24 cellular contexts compared by ENCODE assay signal in genomic region chr1:24588573-24588972, GRCh38. TPM values are rescaled to one million over a fixed set of nuclear protein-coding genes. Genes with fewer than 3 reads are reported as not detected.
A peak's percentile ranks its signal among the peaks of the same experiment; 100 is the strongest.
DNase-seq lines count a peak whose midpoint lies in the region; ATAC-seq, FAIRE-seq and TF ChIP-seq lines count a peak whose summit lies in the region.
"Had no signal": no experiment of that assay in that cellular context is flagged by ENCODE, and none has a peak within 500 bp of the region (broad histone marks: within the 10 kb centered on the region; RNA-seq: fewer than 3 reads in every experiment).

No MANE protein-coding gene starts in this region.

- no peak overlapping the region for H2AK5ac ChIP-seq in trophoblast cell (ENCODE audit: low read length)

- 5% methylated on average over 4 of the region's 5 CpGs for WGBS in HepG2 (ENCODE audit: low lambda C conversion rate)
- 37% methylated on average over 4 of the region's 5 CpGs for WGBS in right lobe of liver (ENCODE audit: insufficient coverage, low coverage, low lambda C conversion rate, missing lambda C conversion rate)
- WGBS in trophoblast cell (ENCODE audit: extremely low coverage, insufficient coverage, insufficient read length) = no CpG with 5 or more reads among the region's 5 CpGs

- H4K20me1 ChIP-seq in HepG2 (ENCODE audit: insufficient read depth, low read length) = no peaks in the 10 kb centered on the region
- H4K20me1 ChIP-seq: BLaER1 had no signal

- H3K4ac ChIP-seq in trophoblast cell (ENCODE audit: low read depth, low read length) = no peak overlapping the region

- H3K27ac ChIP-seq in HepG2 (ENCODE audit: extremely low read length, insufficient read depth, low read length) (no peak overlapping the region), right lobe of liver (no peak overlapping the region), trophoblast cell (ENCODE audit: low read depth, low read length) (no peak overlapping the region)
- H3K27ac ChIP-seq: 22Rv1, BLaER1 had no signal

- CTCF ChIA-PET in HepG2 (lab: Yijun Ruan, JAX; ENCODE audit: low intra/inter-chr PET ratio, low total read pairs) = no interaction called here

- no peaks in the 10 kb centered on the region for H3K27me3 ChIP-seq in HepG2 (ENCODE audit: control insufficient read depth in 1 of 2, insufficient read depth in 2 of 2, low read length in 2 of 2)
- no peaks in the 10 kb centered on the region for H3K27me3 ChIP-seq in right lobe of liver
- no peaks in the 10 kb centered on the region for H3K27me3 ChIP-seq in trophoblast cell (ENCODE audit: insufficient read depth, low read length)
- H3K27me3 ChIP-seq: BLaER1 had no signal

- H3K4me2 ChIP-seq in HepG2 (ENCODE audit: low read depth, low read length) = no peak overlapping the region
- no peak overlapping the region for H3K4me2 ChIP-seq in trophoblast cell (ENCODE audit: low read length)
- H3K4me2 ChIP-seq: BLaER1 had no signal

- H2AFZ ChIP-seq in HepG2 (ENCODE audit: low read length) (no peak overlapping the region), trophoblast cell (ENCODE audit: insufficient read depth, low read length, poor library complexity) (no peak overlapping the region)

- TF ChIP-seq CTCF in HepG2 (CRISPR knock-in tag; IDR thresholded peaks at IDR 0.05) (no peak), right lobe of liver (IDR thresholded peaks at IDR 0.05) (no peak)

- H3K79me2 ChIP-seq in HepG2 (ENCODE audit: insufficient read depth, low read length) (no peaks in the 10 kb centered on the region), trophoblast cell (ENCODE audit: control insufficient read depth, insufficient read depth, low read length, poor library complexity) (no peaks in the 10 kb centered on the region)

- intact Hi-C loops in HepG2 (cut with micrococcal nuclease; ENCODE audit: unreplicated experiment) = loop anchor here (5.0 kb wide), 1 partner anchor 49 kb away; no protein-coding TSS in a partner anchor
- intact Hi-C loops in right lobe of liver (cut with DNase I) = no loop called here

- no peak overlapping the region for H2BK5ac ChIP-seq in trophoblast cell (ENCODE audit: low read depth, low read length, poor library complexity)

- POLR2A ChIA-PET in HepG2 (lab: Yijun Ruan, JAX) = interaction anchor here (2.2 kb wide), 1 partner anchor 21 kb away, joined by 8 read pairs; no protein-coding TSS in a partner anchor

- H3K4me1 ChIP-seq in HepG2 (ENCODE audit: insufficient read depth, low read length) (peaks cover 45% of the 10 kb centered on the region), right lobe of liver (peaks cover 0 to 6% (median 2%) of the 10 kb centered on the region in 4 donors), trophoblast cell (ENCODE audit: control insufficient read depth in 1 of 2, insufficient read depth in 2 of 2, low read length in 2 of 2) (peaks cover 8 to 9% of the 10 kb centered on the region in 2 experiments)
- H3K4me1 ChIP-seq: BE2C, Caco-2 had no signal

- H3K4me3 ChIP-seq in HepG2 (replicated peaks in 1 of 3; ENCODE audit: insufficient read depth in 1 of 3, low read depth in 2 of 3, low read length in 3 of 3) (no peak overlapping the region), right lobe of liver (no peak overlapping the region), trophoblast cell (ENCODE audit: low read depth, low read length) (no peak overlapping the region)
- H3K4me3 ChIP-seq: BLaER1 had no signal

- H3K9me3 ChIP-seq in HepG2 (ENCODE audit: low read length) (no peaks in the 10 kb centered on the region), right lobe of liver (no peaks in the 10 kb centered on the region), trophoblast cell (ENCODE audit: insufficient read depth, low read depth, low read length) (no peaks in the 10 kb centered on the region)
- H3K9me3 ChIP-seq: BE2C, BLaER1, Caco-2 had no signal

- no peak overlapping the region for H3K14ac ChIP-seq in trophoblast cell (ENCODE audit: low read length)

- H3K79me1 ChIP-seq in trophoblast cell (ENCODE audit: low read length) = peaks cover 6% of the 10 kb centered on the region

- H3K9ac ChIP-seq in HepG2 (ENCODE audit: insufficient read depth, low read depth, low read length) = no peak overlapping the region
- no peak overlapping the region for H3K9ac ChIP-seq in trophoblast cell (ENCODE audit: low read length)
- H3K9ac ChIP-seq: BLaER1 had no signal

- TF ChIP-seq EP300 in HepG2 (IDR thresholded peaks at IDR 0.05; ENCODE audit: low read depth in 2 of 2, low read length in 2 of 2) (peak in 1 of 2 experiments; percentile 59; a peak in 2 of 4 replicates), HepG2 (CRISPR knock-in tag; IDR thresholded peaks at IDR 0.05; ENCODE audit: borderline replicate concordance) (no peak)

- peak overlapping the region; percentile 50 for H2BK12ac ChIP-seq in trophoblast cell (ENCODE audit: low read length)

- no peak overlapping the region for H2BK120ac ChIP-seq in trophoblast cell (ENCODE audit: insufficient read depth, low read length, poor library complexity)

- ATAC-seq in HepG2 (peak; percentile 67), right lobe of liver (no peak)
- ATAC-seq: CD8-positive, alpha-beta T cell had no signal

- BruUV-seq in HepG2 (replicated peaks; lab: Mats Ljungman, UMichigan) = no TSS peak

- DNase-seq in HepG2 (ENCODE audit: low spot score) (no peak), right lobe of liver (no peak), trophoblast cell (no peak), NAMALWA (ENCODE audit: low spot score) (no peak), NCI-H187 (lab: John Stamatoyannopoulos, UW) (no peak)
- DNase-seq: ACHN; BE2C; C1 segment of cervical spinal cord; Caco-2; Calu3; CD4-positive, alpha-beta T cell; CD8-positive, alpha-beta T cell; DMS79 treated with DMSO at 0.1 percent for 48 hours; GF-D8 had no signal

- FAIRE-seq in HepG2 (lab: Jason Lieb, UNC) = peak; percentile 26
- FAIRE-seq: A204.1, D721Med, G401.6, GM12891, GM19239 had no signal

- no peak overlapping the region for H4K8ac ChIP-seq in trophoblast cell (ENCODE audit: low read depth, low read length)

- no peak overlapping the region for H3K23ac ChIP-seq in trophoblast cell (ENCODE audit: low read length)

- no peak overlapping the region for H4K91ac ChIP-seq in trophoblast cell (ENCODE audit: low read depth, low read length)

- no peak overlapping the region for H3K18ac ChIP-seq in trophoblast cell (ENCODE audit: low read length)

- TF ChIP-seq POLR2A in HepG2 (IDR thresholded peaks at IDR 0.05; ENCODE audit: insufficient read depth in 1 of 2, low read depth in 2 of 2, low read length in 2 of 2) (no peak), right lobe of liver (IDR thresholded peaks at IDR 0.05) (no peak)

- H3K36me3 ChIP-seq in HepG2 (replicated peaks in 1 of 2; ENCODE audit: control insufficient read depth in 1 of 2, insufficient read depth in 2 of 2, low read length in 2 of 2) (no peaks in the 10 kb centered on the region), right lobe of liver (no peaks in the 10 kb centered on the region), trophoblast cell (ENCODE audit: control insufficient read depth in 1 of 2, insufficient read depth in 2 of 2, low read length in 2 of 2) (no peaks in the 10 kb centered on the region)
- H3K36me3 ChIP-seq: BE2C, BLaER1 had no signal

- no peak overlapping the region for H4K12ac ChIP-seq in trophoblast cell (ENCODE audit: low read depth, low read length)

- no peak for TF ChIP-seq RAD21 in HepG2 (CRISPR knock-in tag; IDR thresholded peaks at IDR 0.05)

- in situ Hi-C loops in HepG2 (cut with HindIII; ENCODE audit: extremely low pct_ligation_motif_present, low pct_unique_long_range_greater_than_20kb) = no loop called here

RNA-seq across cellular contexts. Expression of gene NCMAP, which starts 32.7 kb away (rescaled TPM):
- total RNA-seq in HepG2 (2016; rRNA removed; fragmentation: Illumina TruSeq; extraction: Trizol) (2.7 and 2.9 TPM in 2 replicates), right lobe of liver (1 to 10 TPM in 3 of 6 experiments, under 1 TPM in 3; 0.81 to 2.6 (median 0.99) TPM)
- total RNA-seq in HepG2 (2016; cell fraction: cytosol; rRNA removed; fragmentation: Illumina TruSeq; extraction: Trizol; ENCODE audit: low read depth) = 1.1 and 1.7 TPM in 2 replicates
- 2.5 and 2.7 TPM in 2 replicates for total RNA-seq in HepG2 (2016; cell fraction: insoluble cytoplasmic fraction; rRNA removed; fragmentation: Illumina TruSeq; extraction: Trizol)
- 3.6 and 4.1 TPM in 2 replicates for total RNA-seq in HepG2 (2016; cell fraction: membrane; rRNA removed; fragmentation: Illumina TruSeq; extraction: Trizol)
- total RNA-seq in HepG2 (2016; cell fraction: nucleus; rRNA removed; fragmentation: Illumina TruSeq; extraction: Trizol) = 1.3 and 1.7 TPM in 2 replicates
- polyA plus RNA-seq in HepG2 (2011; rRNA removed) = 20.0 and 22.0 TPM in 2 replicates
- 16.3 and 22.0 TPM in 2 replicates for polyA plus RNA-seq in HepG2 (2011; cell fraction: cytosol; rRNA removed)
- polyA plus RNA-seq in HepG2 (2011; cell fraction: nucleus; rRNA removed) = 6.2 and 8.2 TPM in 2 replicates
- polyA plus RNA-seq in HepG2 (2012) = 9.9 and 19.2 TPM in 2 replicates
- 1.1 and 1.6 TPM in 2 replicates for polyA plus RNA-seq in HepG2 (2016; cell fraction: cytosol; fragmentation: Illumina TruSeq; extraction: Trizol; ENCODE audit: low read depth)
- 2.0 and 2.2 TPM in 2 replicates for polyA plus RNA-seq in HepG2 (2016; cell fraction: insoluble cytoplasmic fraction; fragmentation: Illumina TruSeq; extraction: Trizol; ENCODE audit: low read depth)
- polyA plus RNA-seq in HepG2 (2016; cell fraction: membrane; fragmentation: Illumina TruSeq; extraction: Trizol; ENCODE audit: low read depth) = 2.3 and 3.2 TPM in 2 replicates
- polyA plus RNA-seq in HepG2 (2016; cell fraction: nucleus; fragmentation: Illumina TruSeq; extraction: Trizol; ENCODE audit: insufficient read depth, low read depth) = 2.1 and 2.3 TPM in 2 replicates
- polyA minus RNA-seq in HepG2 (2011; rRNA and poly(A)+ RNA removed; ENCODE audit: low replicate concordance) = 28.8 TPM in 1 of 2 replicates, not detected in the other
- 13.1 and 18.4 TPM in 2 replicates for polyA minus RNA-seq in HepG2 (2011; cell fraction: cytosol; rRNA and poly(A)+ RNA removed)
- polyA minus RNA-seq in HepG2 (2011; cell fraction: nucleus; rRNA and poly(A)+ RNA removed) = 6.2 and 9.0 TPM in 2 replicates
- 2.6 and 3.2 TPM in 2 replicates for polyA plus RNA-seq in trophoblast cell (2013)
- total RNA-seq: A673; CD4-positive, alpha-beta T cell had no signal
- polyA plus RNA-seq: AG04450, CD14-positive monocyte had no signal

RNA-seq across cellular contexts. Expression of gene SRRM1, which starts 54.5 kb away (rescaled TPM):
- total RNA-seq in HepG2 (2016; rRNA removed; fragmentation: Illumina TruSeq; extraction: Trizol) (31.6 and 33.7 TPM in 2 replicates), right lobe of liver (10 to 100 TPM; 41.1 to 52.0 (median 44.9) TPM)
- total RNA-seq in HepG2 (2016; cell fraction: cytosol; rRNA removed; fragmentation: Illumina TruSeq; extraction: Trizol; ENCODE audit: low read depth) = 13.1 and 14.5 TPM in 2 replicates
- total RNA-seq in HepG2 (2016; cell fraction: insoluble cytoplasmic fraction; rRNA removed; fragmentation: Illumina TruSeq; extraction: Trizol) = 27.6 and 35.1 TPM in 2 replicates
- 19.4 and 21.8 TPM in 2 replicates for total RNA-seq in HepG2 (2016; cell fraction: membrane; rRNA removed; fragmentation: Illumina TruSeq; extraction: Trizol)
- 80.4 and 81.8 TPM in 2 replicates for total RNA-seq in HepG2 (2016; cell fraction: nucleus; rRNA removed; fragmentation: Illumina TruSeq; extraction: Trizol)
- polyA plus RNA-seq in HepG2 (2011; rRNA removed) = 44.5 and 46.8 TPM in 2 replicates
- polyA plus RNA-seq in HepG2 (2011; cell fraction: cytosol; rRNA removed) = 12.5 and 17.1 TPM in 2 replicates
- polyA plus RNA-seq in HepG2 (2011; cell fraction: nucleus; rRNA removed) = 113 and 116 TPM in 2 replicates
- 96.3 and 117 TPM in 2 replicates for polyA plus RNA-seq in HepG2 (2012)
- 5.2 and 5.8 TPM in 2 replicates for polyA plus RNA-seq in HepG2 (2016; cell fraction: cytosol; fragmentation: Illumina TruSeq; extraction: Trizol; ENCODE audit: low read depth)
- polyA plus RNA-seq in HepG2 (2016; cell fraction: insoluble cytoplasmic fraction; fragmentation: Illumina TruSeq; extraction: Trizol; ENCODE audit: low read depth) = 52.3 and 57.6 TPM in 2 replicates
- 13.5 and 15.6 TPM in 2 replicates for polyA plus RNA-seq in HepG2 (2016; cell fraction: membrane; fragmentation: Illumina TruSeq; extraction: Trizol; ENCODE audit: low read depth)
- polyA plus RNA-seq in HepG2 (2016; cell fraction: nucleus; fragmentation: Illumina TruSeq; extraction: Trizol; ENCODE audit: insufficient read depth, low read depth) = 147 and 162 TPM in 2 replicates
- 27.3 and 67.7 TPM in 2 replicates for polyA minus RNA-seq in HepG2 (2011; rRNA and poly(A)+ RNA removed; ENCODE audit: low replicate concordance)
- 15.2 and 21.5 TPM in 2 replicates for polyA minus RNA-seq in HepG2 (2011; cell fraction: cytosol; rRNA and poly(A)+ RNA removed)
- 224 and 225 TPM in 2 replicates for polyA minus RNA-seq in HepG2 (2011; cell fraction: nucleus; rRNA and poly(A)+ RNA removed)
- 231 and 235 TPM in 2 replicates for polyA plus RNA-seq in trophoblast cell (2013)
